19 cellular contexts compared by ENCODE assay signal in the genomic region with DNA sequence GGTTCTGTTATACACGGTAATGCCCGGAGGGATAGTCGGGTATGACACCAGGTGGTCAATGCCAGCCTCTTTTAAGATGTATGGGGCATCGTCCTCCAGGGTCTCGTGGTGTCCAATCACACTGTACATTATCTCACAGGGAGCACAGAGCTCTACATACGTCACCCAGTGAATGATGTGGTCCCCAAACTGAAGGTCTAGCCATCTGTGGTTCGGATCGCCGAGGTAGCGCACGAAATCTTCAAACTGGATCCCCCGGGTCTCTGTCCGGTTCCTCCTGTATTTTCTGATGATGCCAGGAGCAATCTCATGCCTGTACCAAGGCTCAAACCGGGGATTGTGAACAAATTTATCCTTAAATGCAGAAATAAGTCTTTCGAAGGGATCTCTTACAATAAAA. TPM values are rescaled to one million over a fixed set of nuclear protein-coding genes. Genes with fewer than 3 reads are reported as not detected.
DNase-seq lines count a peak whose midpoint lies in the region; ATAC-seq and TF ChIP-seq lines count a peak whose summit lies in the region.
"Had no signal": no experiment of that assay in that cellular context is flagged by ENCODE, and none has a peak within 500 bp of the region (broad histone marks: within the 10 kb centered on the region; RNA-seq: fewer than 3 reads in every experiment).

No MANE protein-coding gene starts in this region.

- H3K27ac ChIP-seq in OCI-LY7 (ENCODE audit: low read depth, low read length, poor library complexity, severe bottlenecking) (peak overlapping the region; percentile 40), thyroid gland (peak overlapping the region; percentile 61 to 71 (median 68))
- H3K27ac ChIP-seq: BLaER1 had no signal

- no peaks in the 10 kb centered on the region; the same call in 1 of the 2 replicates for H3K36me3 ChIP-seq in OCI-LY7 (ENCODE audit: insufficient read depth, low read length)
- H3K36me3 ChIP-seq in thyroid gland: peaks cover 0 to 4% of the 10 kb centered on the region in 2 donors

- CTCF ChIA-PET in OCI-LY7 (lab: Charles Lee; ENCODE audit: unreplicated experiment): interaction anchor here (0.6 kb wide), 1 partner anchor 19 kb away, joined by 3 read pairs; no protein-coding TSS in a partner anchor

- H3K9me3 ChIP-seq in OCI-LY7 (ENCODE audit: low read length): no peaks in the 10 kb centered on the region
- no peaks in the 10 kb centered on the region for H3K9me3 ChIP-seq in thyroid gland
- H3K9me3 ChIP-seq: BLaER1 had no signal

- intact Hi-C loops in OCI-LY7 (cut with micrococcal nuclease; ENCODE audit: unreplicated experiment): no loop called here
- intact Hi-C loops in thyroid gland (cut with DNase I): no loop called here

- H3K4me2 ChIP-seq in OCI-LY7 (ENCODE audit: low read length): no peak overlapping the region

- H3K4me3 Mint-ChIP-seq in IgD-negative memory B cell: peak overlapping the region in 2 of 4 donors; percentile 85 to 90
- H3K4me3 Mint-ChIP-seq: CD4-positive, alpha-beta T cell had no signal

- peak overlapping the region; percentile 33 to 63 (median 62) for H3K27ac Mint-ChIP-seq in IgD-negative memory B cell
- H3K27ac Mint-ChIP-seq: CD4-positive, alpha-beta T cell had no signal

- H3K27me3 ChIP-seq in thyroid gland: no peaks in the 10 kb centered on the region
- H3K27me3 ChIP-seq: BLaER1 had no signal

- H3K4me3 ChIP-seq in OCI-LY7 (ENCODE audit: low read depth, low read length, poor library complexity, severe bottlenecking): no peak overlapping the region
- no peak overlapping the region for H3K4me3 ChIP-seq in thyroid gland (replicated peaks in 1 of 3)
- H3K4me3 ChIP-seq: BLaER1 had no signal

- no peak for TF ChIP-seq POLR2A in thyroid gland (IDR thresholded peaks at IDR 0.05)

- DNase-seq in OCI-LY7 (ENCODE audit: low spot score): no peak
- peak; percentile 47 for DNase-seq in mesenteric fat pad (ENCODE audit: low spot score)
- DNase-seq in thyroid gland: no peak
- no peak for DNase-seq in NCI-H1417 treated with DMSO at 0.1 percent for 48 hours (lab: John Stamatoyannopoulos, UW)
- DNase-seq: CD4-positive, alpha-beta T cell; COR-L47; DMS79; MV-4-11; NCI-H1105 treated with DMSO at 0.1 percent for 48 hours; NCI-H1694; NCI-H2081; NCI-H2171; NCI-H524 treated with DMSO at 0.1 percent for 48 hours; NCI-H82; Right ventricle myocardium superior had no signal

- H3K4me1 ChIP-seq in OCI-LY7 (ENCODE audit: insufficient read depth, low read length, poor library complexity, severe bottlenecking): peaks cover 27% of the 10 kb centered on the region
- H3K4me1 ChIP-seq in thyroid gland: peaks cover 6 to 7% of the 10 kb centered on the region in 2 donors

- peaks cover 2% of the 10 kb centered on the region for H3K27me3 Mint-ChIP-seq in IgD-negative memory B cell
- H3K27me3 Mint-ChIP-seq: CD4-positive, alpha-beta T cell had no signal

- BruUV-seq in OCI-LY7 (replicated peaks; lab: Mats Ljungman, UMichigan): no TSS peak

- ATAC-seq in GM18907 (IDR thresholded peaks at IDR 0.05; ENCODE audit: unreplicated experiment) (no peak), GM21381 (IDR thresholded peaks at IDR 0.05; ENCODE audit: unreplicated experiment) (no peak)

- H3K4me1 Mint-ChIP-seq in IgD-negative memory B cell: peaks cover 16 to 27% (median 19%) of the 10 kb centered on the region in 3 donors

- TF ChIP-seq CTCF in OCI-LY7 (conservative IDR thresholded peaks at IDR 0.05; ENCODE audit: low read length) (no peak), thyroid gland (IDR thresholded peaks at IDR 0.05) (no peak)

- POLR2A ChIA-PET in OCI-LY7 (lab: Charles Lee): no interaction called here

- no peaks in the 10 kb centered on the region for H4K20me1 ChIP-seq in OCI-LY7 (ENCODE audit: insufficient read depth, low read length)
- H4K20me1 ChIP-seq: BLaER1 had no signal

- no peaks in the 10 kb centered on the region for H3K79me2 ChIP-seq in OCI-LY7 (ENCODE audit: insufficient read depth, low read depth, low read length)

- H2AFZ ChIP-seq in OCI-LY7 (ENCODE audit: low read length): no peak overlapping the region

- WGBS in thyroid gland, 2 donors: 93 to 95% methylated on average over 15 of the region's 15 CpGs

- H3K36me3 Mint-ChIP-seq in IgD-negative memory B cell: peaks cover 3% of the 10 kb centered on the region

- no peaks in the 10 kb centered on the region for H3K9me3 Mint-ChIP-seq in IgD-negative memory B cell
- H3K9me3 Mint-ChIP-seq: CD4-positive, alpha-beta T cell had no signal

- no peaks in the 10 kb centered on the region for H3K9me2 ChIP-seq in OCI-LY7 (ENCODE audit: insufficient read depth, low read length)

RNA-seq across cellular contexts. Expression of a gene that starts 24.1 kb away (rescaled TPM):
- polyA plus RNA-seq in IgD-negative memory B cell: 11.1 TPM
- total RNA-seq in OCI-LY7 (2014; rRNA removed; shearing (Covaris generic)): 12.8 and 19.1 TPM in 2 replicates
- total RNA-seq in OCI-LY7 (2022) (13.5 and 15.0 TPM in 2 replicates), mesenteric fat pad (4.1 TPM), thyroid gland (10 to 100 TPM; 12.9 to 18.3 (median 14.5) TPM)
